In genomic region chr7:24419070-24419469, GRCh38 we compare ENCODE assay signal across 14 cellular contexts.
DNase-seq lines count a peak whose midpoint lies in the region; ATAC-seq, FAIRE-seq and TF ChIP-seq lines count a peak whose summit lies in the region.
"Had no signal": no experiment of that assay in that cellular context is flagged by ENCODE, and none has a peak within 500 bp of the region (broad histone marks: within the 10 kb centered on the region; RNA-seq: fewer than 3 reads in every experiment).

No MANE protein-coding gene starts in this region.

- H3K27ac ChIP-seq in A549 (no peak overlapping the region), esophagus muscularis mucosa (replicated peaks in 1 of 4) (no peak overlapping the region)
- no peak overlapping the region for H3K27ac ChIP-seq in effector memory CD4-positive, alpha-beta T cell (ENCODE audit: insufficient read depth, low read length, poor library complexity, severe bottlenecking)
- H3K27ac ChIP-seq: ascending aorta, VCaP had no signal

- CTCF ChIA-PET in A549 (lab: Yijun Ruan, JAX) = no interaction called here

- no peak for TF ChIP-seq RAD21 in A549 (conservative IDR thresholded peaks at IDR 0.05 in 1 of 2, IDR thresholded peaks at IDR 0.05 in 1 of 2)

- H3K4me3 ChIP-seq in A549 (no peak overlapping the region), esophagus muscularis mucosa (no peak overlapping the region)
- H3K4me3 ChIP-seq in effector memory CD4-positive, alpha-beta T cell (ENCODE audit: insufficient read depth, low read depth, low read length, poor library complexity, severe bottlenecking) = no peak overlapping the region
- H3K4me3 ChIP-seq: ascending aorta had no signal

- H3K4me2 ChIP-seq in A549 = no peak overlapping the region

- peaks cover 3% of the 10 kb centered on the region; the same call in 2 of the 3 replicates for H3K9me3 ChIP-seq in A549
- H3K9me3 ChIP-seq in effector memory CD4-positive, alpha-beta T cell (ENCODE audit: control insufficient read depth, low read length) = no peaks in the 10 kb centered on the region
- H3K9me3 ChIP-seq in esophagus muscularis mucosa = no peaks in the 10 kb centered on the region
- H3K9me3 ChIP-seq: ascending aorta had no signal

- no peaks in the 10 kb centered on the region for H3K27me3 ChIP-seq in effector memory CD4-positive, alpha-beta T cell (replicated peaks; ENCODE audit: control insufficient read depth, insufficient read depth, low read length, poor library complexity, severe bottlenecking)
- no peaks in the 10 kb centered on the region for H3K27me3 ChIP-seq in esophagus muscularis mucosa
- H3K27me3 ChIP-seq: ascending aorta had no signal

- TF ChIP-seq CTCF in A549 (IDR thresholded peaks at IDR 0.05) (no peak), esophagus muscularis mucosa (IDR thresholded peaks at IDR 0.05) (no peak)

- 59% methylated on average over 2 of the region's 2 CpGs for WGBS in A549 (ENCODE audit: missing lambda C conversion rate)
- 79% methylated on average over 2 of the region's 2 CpGs for WGBS in esophagus muscularis mucosa

- TF ChIP-seq POLR2A in A549 (IDR thresholded peaks at IDR 0.05; ENCODE audit: low read length) = no peak
- no peak for TF ChIP-seq POLR2A in esophagus muscularis mucosa (IDR thresholded peaks at IDR 0.05; ENCODE audit: low read depth)

- no peak for FAIRE-seq in A549 (lab: Jason Lieb, UNC)
- FAIRE-seq: G401.6 had no signal

- ATAC-seq in A549 (peak; percentile 39 to 74; a peak in 3 of 6 replicates), HG03565 (IDR thresholded peaks at IDR 0.05; ENCODE audit: unreplicated experiment) (no peak)

- peak; percentile 7 to 11 for DNase-seq in A549 (ENCODE audit: low read depth in 1 of 2, low spot score in 1 of 2)
- peak; percentile 31 for DNase-seq in ELR (ENCODE audit: low read depth)
- peak; percentile 80 for DNase-seq in NAMALWA (ENCODE audit: low spot score)
- peak; percentile 2 for DNase-seq in cerebellar cortex (ENCODE audit: low spot score)
- DNase-seq in effector memory CD4-positive, alpha-beta T cell = no peak
- no peak for DNase-seq in NCI-H526 (lab: John Stamatoyannopoulos, UW)
- DNase-seq in esophagus muscularis mucosa (ENCODE audit: extremely low spot score) = no peak
- DNase-seq: effector CD8-positive, alpha-beta T cell; NCI-H446; substantia nigra had no signal

- POLR2A ChIA-PET in A549 (lab: Yijun Ruan, JAX) = no interaction called here

- no peak for TF ChIP-seq EP300 in A549 (IDR thresholded peaks at IDR 0.05)
- no peak for TF ChIP-seq EP300 in esophagus muscularis mucosa (IDR thresholded peaks at IDR 0.05)

- H3K4me1 ChIP-seq in A549 (no peaks in the 10 kb centered on the region), esophagus muscularis mucosa (no peaks in the 10 kb centered on the region)
- no peaks in the 10 kb centered on the region for H3K4me1 ChIP-seq in effector memory CD4-positive, alpha-beta T cell (ENCODE audit: control insufficient read depth, insufficient read depth, low read length, poor library complexity, severe bottlenecking)
- H3K4me1 ChIP-seq: ascending aorta had no signal

- H3K36me3 ChIP-seq in effector memory CD4-positive, alpha-beta T cell (ENCODE audit: control insufficient read depth, insufficient read depth, low read length) = no peaks in the 10 kb centered on the region
- H3K36me3 ChIP-seq in esophagus muscularis mucosa = no peaks in the 10 kb centered on the region
- H3K36me3 ChIP-seq: ascending aorta had no signal

- intact Hi-C loops in esophagus muscularis mucosa (cut with DNase I) = no loop called here

TF ChIP-seq in A549, 52 proteins besides CTCF, POLR2A, EP300 and RAD21:
- TF ChIP-seq ZFP36 (IDR thresholded peaks at IDR 0.05; ENCODE audit: borderline replicate concordance, partially characterized antibody) (no peak), HDAC2 (IDR thresholded peaks at IDR 0.05) (no peak), CHD4 (IDR thresholded peaks at IDR 0.05; ENCODE audit: borderline replicate concordance) (no peak), USF2 (IDR thresholded peaks at IDR 0.05) (peak; percentile 83)
TF ChIP-seq in A549: peak in this region for 1.

Comparison
In these comparisons a context has a peak if more than half of its experiments do, and no peak if none do; other contexts are left out.
1. DNase-seq: peak in A549 (2 of 2), ELR (single experiment), NAMALWA (single experiment) and cerebellar cortex (single experiment); none in effector memory CD4-positive, alpha-beta T cell (0 of 3), NCI-H526 (0 of 2) and esophagus muscularis mucosa (single experiment).